Comparison of ENCODE assay signal across 18 cellular contexts in the genomic region with DNA sequence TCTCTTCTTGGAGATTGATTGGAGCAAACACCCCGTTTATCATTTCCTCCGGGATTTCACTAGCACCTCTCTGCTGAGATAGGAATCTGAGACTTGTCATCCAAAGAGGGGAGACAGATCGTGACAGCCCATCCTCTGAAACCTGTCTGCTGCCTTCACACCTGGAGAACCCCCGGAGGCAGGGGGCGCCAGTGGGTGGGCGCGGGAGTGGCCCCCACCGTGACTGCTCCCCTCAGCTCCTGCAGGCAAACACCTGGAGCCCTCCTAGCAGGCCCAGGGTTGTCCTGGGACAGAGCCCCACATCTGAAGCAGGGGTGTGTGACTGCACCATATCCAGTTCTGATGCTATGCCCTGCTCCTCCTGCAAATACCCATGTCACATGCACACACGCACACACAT.
DNase-seq lines count a peak whose midpoint lies in the region; ATAC-seq, FAIRE-seq and TF ChIP-seq lines count a peak whose summit lies in the region.
"Had no signal": no experiment of that assay in that cellular context is flagged by ENCODE, and none has a peak within 500 bp of the region (broad histone marks: within the 10 kb centered on the region; RNA-seq: fewer than 3 reads in every experiment).

No MANE protein-coding gene starts in this region.

- H3K4me3 ChIP-seq in H1 (ENCODE audit: extremely low read depth in 1 of 4, insufficient read depth in 2 of 4, low read depth in 3 of 4, low read length in 4 of 4) (no peak overlapping the region), gastroesophageal sphincter (no peak overlapping the region), smooth muscle cell (no peak overlapping the region)
- H3K4me3 ChIP-seq: BLaER1 had no signal

- H3K4me2 ChIP-seq in H9 (ENCODE audit: insufficient read depth, insufficient read length, low read length) (no peak overlapping the region), H1 (ENCODE audit: insufficient read depth in 1 of 2, low read depth in 2 of 2, low read length in 2 of 2) (no peak overlapping the region), smooth muscle cell (no peak overlapping the region)
- H3K4me2 ChIP-seq: BLaER1 had no signal

- H3K9me3 Mint-ChIP-seq in CD14-positive monocyte (peaks cover 0 to 9% (median 2%) of the 10 kb centered on the region in 7 donors), H9 (peaks cover 3 to 11% of the 10 kb centered on the region in 2 experiments; a peak in 4 of 5 replicates)
- H3K9me3 Mint-ChIP-seq in natural killer cell treated with Interleukin-12 subunit alpha and Interleukin-12 subunit beta and Interleukin-15 and Interleukin-18, amount 100 ng/mL, for 72 hours = no peaks in the 10 kb centered on the region

- TF ChIP-seq POLR2A in H1 (IDR thresholded peaks at IDR 0.05; ENCODE audit: control extremely low read depth in 1 of 2, low read depth in 2 of 2, low read length in 2 of 2) (no peak), gastroesophageal sphincter (IDR thresholded peaks at IDR 0.05) (no peak)

- H2BK20ac ChIP-seq in H9 (ENCODE audit: low read depth, low read length, poor library complexity, severe bottlenecking) = no peak overlapping the region
- H2BK20ac ChIP-seq in H1 (ENCODE audit: low read length) = peak overlapping the region; percentile 82; the same call in 1 of the 2 replicates

- H3K9ac ChIP-seq in H9 (ENCODE audit: extremely low read depth, insufficient read length, low read length) (no peak overlapping the region), H1 (replicated peaks in 1 of 4; ENCODE audit: extremely low read depth in 1 of 4, low read depth in 3 of 4, low read length in 3 of 4) (no peak overlapping the region), smooth muscle cell (ENCODE audit: low read depth) (no peak overlapping the region)
- H3K9ac ChIP-seq: BLaER1 had no signal

- H4K91ac ChIP-seq in H9 (ENCODE audit: insufficient read length, low read depth, low read length) = no peak overlapping the region
- H4K91ac ChIP-seq in H1 (replicated peaks; ENCODE audit: insufficient read length, low read length) = peak overlapping the region; percentile 57

- H3K36me3 Mint-ChIP-seq in CD14-positive monocyte (no peaks in the 10 kb centered on the region), H9 (ENCODE audit: insufficient read depth in 1 of 3, low read depth in 3 of 3) (peaks cover 0 to 5% (median 5%) of the 10 kb centered on the region in 3 experiments; a peak in 3 of 7 replicates)
- H3K36me3 Mint-ChIP-seq in natural killer cell treated with Interleukin-12 subunit alpha and Interleukin-12 subunit beta and Interleukin-15 and Interleukin-18, amount 100 ng/mL, for 72 hours = no peaks in the 10 kb centered on the region
- H3K36me3 Mint-ChIP-seq: CD4-positive, CD25-positive, alpha-beta regulatory T cell; IgD-negative memory B cell had no signal

- H3F3A ChIP-seq in smooth muscle cell (ENCODE audit: low read depth) = no peaks in the 10 kb centered on the region

- H2BK15ac ChIP-seq in H9 (ENCODE audit: low read depth, low read length) (no peak overlapping the region), H1 (ENCODE audit: low read length) (no peak overlapping the region)

- H3T11ph ChIP-seq in H9 (ENCODE audit: low read length) = no peak overlapping the region

- no peak for TF ChIP-seq EP300 in H1 (IDR thresholded peaks at IDR 0.05; ENCODE audit: borderline replicate concordance in 1 of 2, low read depth in 2 of 2, low read length in 2 of 2)
- TF ChIP-seq EP300 in gastroesophageal sphincter (IDR thresholded peaks at IDR 0.05) = no peak

- intact Hi-C loops in CD14-positive monocyte (cut with micrococcal nuclease) = no loop called here

- ATAC-seq in natural killer cell treated with Interleukin-12 subunit alpha and Interleukin-12 subunit beta and Interleukin-15 and Interleukin-18, amount 100 ng/mL, for 72 hours = peak; percentile 4 to 29
- ATAC-seq in HG03565 (IDR thresholded peaks at IDR 0.05; ENCODE audit: unreplicated experiment) = no peak
- ATAC-seq in gastroesophageal sphincter = no peak
- no peak for ATAC-seq in left lobe of liver

- H3K27me3 ChIP-seq in H9 (ENCODE audit: insufficient read depth, low read length) (no peaks in the 10 kb centered on the region), H1 (replicated peaks in 1 of 4; ENCODE audit: control insufficient read depth in 3 of 4, extremely low read depth in 1 of 4, insufficient read depth in 3 of 4, low read length in 3 of 4) (peaks cover 0 to 2% (median 2%) of the 10 kb centered on the region in 4 experiments; a peak in 2 of 7 replicates), gastroesophageal sphincter (peaks cover 52% of the 10 kb centered on the region), smooth muscle cell (ENCODE audit: low read depth) (peaks cover 10% of the 10 kb centered on the region)
- H3K27me3 ChIP-seq: BLaER1 had no signal

- H3K4me1 ChIP-seq in H9 (ENCODE audit: insufficient read depth, low read length) (no peaks in the 10 kb centered on the region; the same call in 1 of the 2 replicates), H1 (replicated peaks in 1 of 4; ENCODE audit: control insufficient read depth in 3 of 4, insufficient read depth in 4 of 4, low read length in 3 of 4) (peaks cover 0 to 3% (median 0%) of the 10 kb centered on the region in 4 experiments; a peak in 3 of 7 replicates), gastroesophageal sphincter (no peaks in the 10 kb centered on the region), smooth muscle cell (ENCODE audit: low read depth) (no peaks in the 10 kb centered on the region)

- TF ChIP-seq RAD21 in H1 (IDR thresholded peaks at IDR 0.05 in 1 of 2, conservative IDR thresholded peaks at IDR 0.05 in 1 of 2; ENCODE audit: low read depth in 2 of 2, low read length in 2 of 2) = peak; percentile 8 to 53; a peak in 2 of 4 replicates

- H4K8ac ChIP-seq in H9 (replicated peaks; ENCODE audit: insufficient read length, low read depth, low read length) = no peak overlapping the region
- H4K8ac ChIP-seq in H1 (ENCODE audit: extremely low read depth, insufficient read depth, low read length) = no peak overlapping the region

- no peak overlapping the region for H3K56ac ChIP-seq in H9 (ENCODE audit: insufficient read length, low read depth, low read length)
- no peak overlapping the region for H3K56ac ChIP-seq in H1 (replicated peaks; ENCODE audit: insufficient read length, low read depth, low read length)

- no peak for FAIRE-seq in H1 (lab: Jason Lieb, UNC)
- FAIRE-seq: G401.6, GM12891 had no signal

- H2BK12ac ChIP-seq in H9 (ENCODE audit: insufficient read length, low read depth, low read length) = no peak overlapping the region
- H2BK12ac ChIP-seq in H1 (ENCODE audit: low read depth, low read length) = peak overlapping the region; percentile 82; the same call in 1 of the 2 replicates

- no peak overlapping the region for H3K4me3 Mint-ChIP-seq in CD14-positive monocyte
- H3K4me3 Mint-ChIP-seq in H9 = no peak overlapping the region
- H3K4me3 Mint-ChIP-seq in natural killer cell treated with Interleukin-12 subunit alpha and Interleukin-12 subunit beta and Interleukin-15 and Interleukin-18, amount 100 ng/mL, for 72 hours = no peak overlapping the region
- H3K4me3 Mint-ChIP-seq: CD4-positive, CD25-positive, alpha-beta regulatory T cell; IgD-negative memory B cell had no signal

- no peak overlapping the region for H2AK5ac ChIP-seq in H9 (ENCODE audit: insufficient read length, low read length)
- H2AK5ac ChIP-seq in H1 (ENCODE audit: low read depth, low read length) = no peak overlapping the region

- H3K27me3 Mint-ChIP-seq in CD14-positive monocyte (ENCODE audit: low read depth in 3 of 3) (peaks cover 1 to 14% (median 8%) of the 10 kb centered on the region in 3 donors), H9 (ENCODE audit: low read depth) (peaks cover 12% of the 10 kb centered on the region)
- peaks cover 27 to 37% of the 10 kb centered on the region in 2 donors for H3K27me3 Mint-ChIP-seq in natural killer cell treated with Interleukin-12 subunit alpha and Interleukin-12 subunit beta and Interleukin-15 and Interleukin-18, amount 100 ng/mL, for 72 hours

- H4K5ac ChIP-seq in H9 (ENCODE audit: insufficient read length, low read depth, low read length) (no peak overlapping the region), H1 (ENCODE audit: insufficient read length, low read depth, low read length) (no peak overlapping the region)

- H2BK120ac ChIP-seq in H9 (ENCODE audit: low read depth, low read length, poor library complexity, severe bottlenecking) = no peak overlapping the region
- H2BK120ac ChIP-seq in H1 (replicated peaks; ENCODE audit: low read depth, low read length) = no peak overlapping the region

- H3K14ac ChIP-seq in H9 (ENCODE audit: insufficient read depth, low read length) (no peak overlapping the region), H1 (ENCODE audit: insufficient read length) (no peak overlapping the region)

- no peaks in the 10 kb centered on the region for H3K23me2 ChIP-seq in H9 (ENCODE audit: insufficient read length, low read depth, low read length, poor library complexity, severe bottlenecking)
- H3K23me2 ChIP-seq in H1 (ENCODE audit: low read depth, low read length) = no peaks in the 10 kb centered on the region; the same call in 1 of the 2 replicates

- no CpG with 5 or more reads among the region's 9 CpGs for WGBS in H9 (ENCODE audit: extremely low coverage, insufficient read length, low lambda C conversion rate)
- WGBS in H1 (ENCODE audit: extremely low coverage in 1 of 2, insufficient coverage in 1 of 2, insufficient read length in 1 of 2, insufficient replicate concordance in 2 of 2, low coverage in 1 of 2, low lambda C conversion rate in 2 of 2, missing lambda C conversion rate in 1 of 2), 2 experiments = 76% methylated on average over 9 of the region's 9 CpGs; no CpG with 5 or more reads in 1 of the 2 experiments
- 8% methylated on average over 2 of the region's 9 CpGs; no CpG with 5 or more reads in 1 of the 2 donors for WGBS in gastroesophageal sphincter (ENCODE audit: low coverage in 1 of 2), 2 donors
- WGBS in smooth muscle cell (ENCODE audit: low lambda C conversion rate) = 72% methylated on average over 9 of the region's 9 CpGs

- CTCF ChIA-PET in H1 (lab: Charles Lee; ENCODE audit: partially characterized antibody) = interaction anchor here (0.6 to 2.0 kb wide), 10 partner anchors 8 to 853 kb away, joined by 3 to 6 read pairs (median 4); no protein-coding TSS in a partner anchor

- H3K79me2 ChIP-seq in H9 (ENCODE audit: insufficient read depth, low read length) (no peaks in the 10 kb centered on the region), H1 (ENCODE audit: control insufficient read depth in 1 of 2, insufficient read depth in 2 of 2, low read length in 2 of 2) (no peaks in the 10 kb centered on the region), smooth muscle cell (ENCODE audit: low read depth) (no peaks in the 10 kb centered on the region)

- no peak overlapping the region for H3K27ac ChIP-seq in H9 (ENCODE audit: insufficient read length, low read depth, low read length)
- no peak overlapping the region for H3K27ac ChIP-seq in H1 (ENCODE audit: low read depth, low read length)
- no peak overlapping the region for H3K27ac ChIP-seq in gastroesophageal sphincter
- no peak overlapping the region for H3K27ac ChIP-seq in smooth muscle cell (ENCODE audit: low read depth)
- H3K27ac ChIP-seq: 22Rv1, BLaER1 had no signal

- H3K18ac ChIP-seq in H9 (ENCODE audit: insufficient read length, low read depth, low read length) (no peak overlapping the region), H1 (ENCODE audit: extremely low read depth, low read length) (peak overlapping the region; percentile 52; the same call in 1 of the 2 replicates)

- H3K27ac Mint-ChIP-seq in CD14-positive monocyte (no peak overlapping the region), H9 (no peak overlapping the region)
- no peak overlapping the region for H3K27ac Mint-ChIP-seq in natural killer cell treated with Interleukin-12 subunit alpha and Interleukin-12 subunit beta and Interleukin-15 and Interleukin-18, amount 100 ng/mL, for 72 hours
- H3K27ac Mint-ChIP-seq: CD4-positive, CD25-positive, alpha-beta regulatory T cell had no signal

- H3K36me3 ChIP-seq in H1 (ENCODE audit: control insufficient read depth in 2 of 4, insufficient read depth in 4 of 4, low read length in 3 of 4) (no peaks in the 10 kb centered on the region), gastroesophageal sphincter (no peaks in the 10 kb centered on the region), smooth muscle cell (ENCODE audit: low read depth) (no peaks in the 10 kb centered on the region)
- H3K36me3 ChIP-seq: BLaER1 had no signal

- H3K4me1 Mint-ChIP-seq in CD14-positive monocyte (no peaks in the 10 kb centered on the region), H9 (peaks cover 8 to 21% of the 10 kb centered on the region in 2 experiments; a peak in 3 of 4 replicates)
- peaks cover 0 to 3% of the 10 kb centered on the region in 2 donors for H3K4me1 Mint-ChIP-seq in natural killer cell treated with Interleukin-12 subunit alpha and Interleukin-12 subunit beta and Interleukin-15 and Interleukin-18, amount 100 ng/mL, for 72 hours (ENCODE audit: low read depth in 2 of 2)
- H3K4me1 Mint-ChIP-seq: IgD-negative memory B cell had no signal

- no peak overlapping the region for H2BK5ac ChIP-seq in H9 (ENCODE audit: insufficient read length, low read length)
- no peak overlapping the region; the same call in 1 of the 2 replicates for H2BK5ac ChIP-seq in H1 (ENCODE audit: low read depth, low read length)

- H3K23ac ChIP-seq in H9 (ENCODE audit: insufficient read length, low read depth, low read length) = no peak overlapping the region
- H3K23ac ChIP-seq in H1 (ENCODE audit: insufficient read length) = no peak overlapping the region

- H2AFZ ChIP-seq in H9 (ENCODE audit: low read length) = no peak overlapping the region
- no peak overlapping the region for H2AFZ ChIP-seq in H1 (ENCODE audit: low read length)
- no peak overlapping the region for H2AFZ ChIP-seq in smooth muscle cell (ENCODE audit: low read depth)

- H3K9me3 ChIP-seq in H9 (ENCODE audit: control insufficient read depth, low read depth, low read length) = no peaks in the 10 kb centered on the region
- peaks cover 0 to 5% of the 10 kb centered on the region in 2 experiments; a peak in 2 of 4 replicates for H3K9me3 ChIP-seq in H1 (ENCODE audit: insufficient read depth in 2 of 2, low read depth in 1 of 2, low read length in 1 of 2)
- H3K9me3 ChIP-seq in gastroesophageal sphincter = peaks cover 0 to 20% (median 0%) of the 10 kb centered on the region in 3 donors
- H3K9me3 ChIP-seq in smooth muscle cell (replicated peaks; ENCODE audit: low read depth) = no peaks in the 10 kb centered on the region

- POLR2A ChIA-PET in H1 (lab: Charles Lee; ENCODE audit: partially characterized antibody) = no interaction called here

- no peaks in the 10 kb centered on the region for H4K20me1 ChIP-seq in H9 (ENCODE audit: control insufficient read depth, insufficient read depth, insufficient read length)
- H4K20me1 ChIP-seq in H1 (replicated peaks in 1 of 2; ENCODE audit: control insufficient read depth in 1 of 2, insufficient read depth in 2 of 2, low read length in 2 of 2) = no peaks in the 10 kb centered on the region
- H4K20me1 ChIP-seq in smooth muscle cell (ENCODE audit: low read depth) = no peaks in the 10 kb centered on the region
- H4K20me1 ChIP-seq: BLaER1 had no signal

- H3K4ac ChIP-seq in H9 (ENCODE audit: low read depth, low read length) (no peak overlapping the region), H1 (replicated peaks; ENCODE audit: insufficient read length, low read depth, low read length) (no peak overlapping the region)

- H3K79me1 ChIP-seq in H9 (ENCODE audit: insufficient read depth, low read depth, low read length, poor library complexity, severe bottlenecking) (no peaks in the 10 kb centered on the region), H1 (ENCODE audit: low read depth, low read length) (no peaks in the 10 kb centered on the region; the same call in 1 of the 2 replicates)

- DNase-seq in CD14-positive monocyte (ENCODE audit: low spot score) (peak; percentile 32), H9 (no peak), H1 (ENCODE audit: low read depth in 1 of 2, low spot score in 2 of 2) (peak in 1 of 2 experiments; percentile 55), left lobe of liver (ENCODE audit: low spot score) (no peak), smooth muscle cell (lab: John Stamatoyannopoulos, UW; ENCODE audit: unreplicated experiment) (no peak)
- no peak for DNase-seq in natural killer cell treated with Interleukin-12 subunit alpha and Interleukin-12 subunit beta and Interleukin-15 and Interleukin-18, amount 100 ng/mL, for 72 hours (ENCODE audit: low spot score)
- DNase-seq: AML-193; Calu3; CD4-positive, CD25-positive, alpha-beta regulatory T cell; DMS 273 treated with DMSO at 0.1 percent for 48 hours; KG1 had no signal

- TF ChIP-seq CTCF in CD14-positive monocyte (IDR thresholded peaks at IDR 0.05) = no peak
- peak; percentile 42; the same call in 2 of the 3 replicates for TF ChIP-seq CTCF in H9 (conservative IDR thresholded peaks at IDR 0.05)
- peak; percentile 9 to 46 (median 40); a peak in 2 of 4 replicates for TF ChIP-seq CTCF in H1 (IDR thresholded peaks at IDR 0.05; ENCODE audit: control extremely low read depth in 1 of 3, insufficient read depth in 1 of 3, low read depth in 1 of 3, low read length in 3 of 3)
- no peak for TF ChIP-seq CTCF in gastroesophageal sphincter (IDR thresholded peaks at IDR 0.05)
- no peak for TF ChIP-seq CTCF in smooth muscle cell (IDR thresholded peaks at IDR 0.05; ENCODE audit: borderline replicate concordance, insufficient read depth, poor library complexity, severe bottlenecking)

Comparison
In these comparisons a context has a peak if more than half of its experiments do, and no peak if none do; other contexts are left out.
1. CTCF ChIP-seq: peak in H9 (single experiment) and H1 (3 of 3); none in CD14-positive monocyte (single experiment), gastroesophageal sphincter (0 of 4) and smooth muscle cell (single experiment).
2. ATAC-seq: peak in natural killer cell treated with Interleukin-12 subunit alpha and Interleukin-12 subunit beta and Interleukin-15 and Interleukin-18, amount 100 ng/mL, for 72 hours (2 of 2); none in HG03565 (single experiment), gastroesophageal sphincter (single experiment) and left lobe of liver (single experiment).